8 cellular contexts compared by ENCODE assay signal in genomic region chr6:100001915-100002388, GRCh38. TPM values are rescaled to one million over a fixed set of nuclear protein-coding genes. Genes with fewer than 3 reads are reported as not detected.
DNase-seq lines count a peak whose midpoint lies in the region; ATAC-seq and TF ChIP-seq lines count a peak whose summit lies in the region.

No MANE protein-coding gene starts in this region.

- H3K36me3 Mint-ChIP-seq in activated CD4-positive, alpha-beta memory T cell treated with anti-CD3 and anti-CD28 coated beads for 36 hours, result no peaks in the 10 kb centered on the region
- no peaks in the 10 kb centered on the region for H3K36me3 Mint-ChIP-seq in neural crest cell (ENCODE audit: low read depth)

- H3K9me3 Mint-ChIP-seq in activated CD4-positive, alpha-beta memory T cell treated with anti-CD3 and anti-CD28 coated beads for 36 hours, result no peaks in the 10 kb centered on the region
- H3K9me3 Mint-ChIP-seq in neural crest cell, result no peaks in the 10 kb centered on the region

- H3K27me3 Mint-ChIP-seq in activated CD4-positive, alpha-beta memory T cell treated with anti-CD3 and anti-CD28 coated beads for 36 hours, result peaks cover 23% of the 10 kb centered on the region
- H3K27me3 Mint-ChIP-seq in neural crest cell (ENCODE audit: low read depth), result peaks cover 41% of the 10 kb centered on the region

- H3K4me1 Mint-ChIP-seq in activated CD4-positive, alpha-beta memory T cell treated with anti-CD3 and anti-CD28 coated beads for 36 hours (ENCODE audit: low read depth), result no peaks in the 10 kb centered on the region
- H3K4me1 Mint-ChIP-seq in neural crest cell, result no peaks in the 10 kb centered on the region

- no peaks in the 10 kb centered on the region for H3K36me3 ChIP-seq in uterus

- TF ChIP-seq POLR2A in uterus (IDR thresholded peaks at IDR 0.05), result no peak

- no peak overlapping the region for H3K27ac Mint-ChIP-seq in activated CD4-positive, alpha-beta memory T cell treated with anti-CD3 and anti-CD28 coated beads for 36 hours
- H3K27ac Mint-ChIP-seq in neural crest cell (ENCODE audit: unreplicated experiment), result no peak overlapping the region

- intact Hi-C loops in activated CD4-positive, alpha-beta memory T cell treated with anti-CD3 and anti-CD28 coated beads for 36 hours (cut with micrococcal nuclease), result loop anchor here (1.0 to 10.0 kb wide), 4 partner anchors 97 to 663 kb away; no protein-coding TSS in a partner anchor
- intact Hi-C loops in uterus (cut with DNase I; ENCODE audit: low total_unique reads), result no loop called here

- peak; percentile 91 for TF ChIP-seq CTCF in neural crest cell (conservative IDR thresholded peaks at IDR 0.05)
- TF ChIP-seq CTCF in uterus (IDR thresholded peaks at IDR 0.05), result peak; percentile 49 to 65 (median 54)

- no peaks in the 10 kb centered on the region for H3K9me3 ChIP-seq in uterus

- CTCF ChIA-PET in activated CD4-positive, alpha-beta memory T cell treated with anti-CD3 and anti-CD28 coated beads for 36 hours (lab: Charles Lee), result interaction anchor here (0.6 to 6.3 kb wide), 30 partner anchors 9 to 627 kb away, joined by 3 to 73 read pairs (median 3); no protein-coding TSS in a partner anchor

- H3K27me3 ChIP-seq in uterus, result no peaks in the 10 kb centered on the region

- peak; percentile 38 for DNase-seq in DMS153 (lab: John Stamatoyannopoulos, UW)
- peak; percentile 28 for DNase-seq in NCI-H446 treated with DMSO at 0.1 percent for 48 hours (lab: John Stamatoyannopoulos, UW)
- peak; percentile 48 for DNase-seq in activated CD4-positive, alpha-beta memory T cell treated with anti-CD3 and anti-CD28 coated beads for 36 hours
- peak; percentile 45 for DNase-seq in fibroblast of gingiva (ENCODE audit: low read depth)
- DNase-seq in neural crest cell (ENCODE audit: low read depth, low spot score), result peak; percentile 22
- DNase-seq in uterus, result peak in 1 of 2 donors; percentile 23

- no peak overlapping the region for H3K4me3 Mint-ChIP-seq in activated CD4-positive, alpha-beta memory T cell treated with anti-CD3 and anti-CD28 coated beads for 36 hours
- no peak overlapping the region for H3K4me3 Mint-ChIP-seq in neural crest cell

- H3K27ac ChIP-seq in uterus, result no peak overlapping the region

- ATAC-seq in GM19463 (IDR thresholded peaks at IDR 0.05; ENCODE audit: unreplicated experiment), result peak; percentile 94
- peak; percentile 95 for ATAC-seq in HG03442 (IDR thresholded peaks at IDR 0.05; ENCODE audit: unreplicated experiment)

- POLR2A ChIA-PET in activated CD4-positive, alpha-beta memory T cell treated with anti-CD3 and anti-CD28 coated beads for 36 hours (lab: Charles Lee), result no interaction called here

- no peaks in the 10 kb centered on the region for H3K4me1 ChIP-seq in uterus

- no peak overlapping the region for H3K4me3 ChIP-seq in uterus

RNA-seq across cellular contexts. Expression of gene MCHR2, which starts 7.9 kb away (rescaled TPM):
- total RNA-seq in activated CD4-positive, alpha-beta memory T cell treated with anti-CD3 and anti-CD28 coated beads for 36 hours, result not detected
- total RNA-seq in neural crest cell (not detected in 2 replicates), uterus (not detected)
